In genomic region chr5:30398427-30398826, GRCh38 we compare ENCODE assay signal across 7 cellular contexts.
"Had no signal": no experiment of that assay in that cellular context is flagged by ENCODE, and none has a peak within 500 bp of the region (broad histone marks: within the 10 kb centered on the region; RNA-seq: fewer than 3 reads in every experiment).

No MANE protein-coding gene starts in this region.

- H3K4me2 ChIP-seq: GM23338 had no signal

- H3K27ac Mint-ChIP-seq: GM23338, H9 had no signal

- ATAC-seq: GM23338 had no signal

- FAIRE-seq: H1, H54, HTR-8/SVneo had no signal

- DNase-seq: H9, HCEC 1CT, KBM-7 had no signal

- H3K4me3 Mint-ChIP-seq: GM23338, H9 had no signal

- H2AFZ ChIP-seq: GM23338 had no signal

- H3K9me3 Mint-ChIP-seq: GM23338, H9 had no signal

- H3K4me3 ChIP-seq: GM23338 had no signal
